ENCODE assay signal across 8 cellular contexts in the genomic region with DNA sequence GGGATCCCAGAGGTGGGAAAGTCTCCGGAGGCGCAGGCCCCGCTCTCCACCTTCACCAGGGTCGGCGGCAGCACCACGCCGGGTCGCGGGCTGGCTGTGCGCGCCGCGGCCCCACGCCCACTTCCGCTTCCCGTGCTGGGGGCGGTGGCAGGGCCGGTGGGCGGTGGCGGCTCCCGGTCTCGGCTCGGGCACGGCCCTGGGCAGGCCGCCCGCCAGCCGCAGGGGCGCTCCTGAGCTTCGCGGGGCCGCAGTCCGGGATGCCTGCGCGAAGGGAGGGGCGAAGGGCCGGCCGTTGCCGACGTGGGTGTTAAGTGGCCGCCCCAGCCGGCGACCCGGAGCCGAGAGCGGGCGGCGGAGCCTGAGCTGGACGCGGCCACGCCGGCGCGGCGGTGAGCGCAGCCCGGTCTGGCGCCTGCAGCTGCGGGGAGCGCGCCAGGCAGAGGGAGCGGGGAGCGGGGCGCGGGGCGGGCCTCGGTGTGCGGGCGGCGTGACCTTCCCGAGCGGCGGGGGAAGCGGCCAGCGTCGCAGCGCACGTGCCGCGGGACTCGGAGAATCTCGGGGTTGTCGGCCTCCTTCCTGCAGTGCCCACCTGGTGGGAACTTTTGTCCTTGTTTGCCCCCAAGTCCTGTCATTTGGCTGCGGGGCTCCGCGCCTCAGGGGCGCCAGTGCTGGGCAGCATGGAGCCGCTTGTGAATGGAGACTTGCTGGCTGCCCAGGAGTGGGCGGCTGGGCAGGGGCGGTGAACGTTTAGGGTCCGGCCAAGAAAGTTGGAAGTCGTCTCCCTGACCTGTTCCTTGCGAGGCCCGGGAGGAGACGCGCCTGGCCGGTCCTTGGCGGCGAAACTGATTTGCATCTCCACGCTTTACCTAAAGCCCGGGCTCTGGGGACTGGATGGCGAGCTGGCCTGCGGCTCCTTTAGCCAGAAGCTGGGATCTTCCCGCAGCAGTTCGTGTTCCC. TPM values are rescaled to one million over a fixed set of nuclear protein-coding genes. Genes with fewer than 3 reads are reported as not detected.
DNase-seq lines count a peak whose midpoint lies in the region; ATAC-seq, FAIRE-seq and TF ChIP-seq lines count a peak whose summit lies in the region.

SLC25A15 (plus strand) TSS at position 337 of the 957 bp plus-strand sequence. CDS start 3,616 bp downstream, outside the sequence.

- no peak for TF ChIP-seq EP300 in A549 (IDR thresholded peaks at IDR 0.05)

- peak; percentile 38 for TF ChIP-seq CTCF in A549 (IDR thresholded peaks at IDR 0.05)
- no peak for TF ChIP-seq CTCF in kidney epithelial cell (IDR thresholded peaks at IDR 0.05; ENCODE audit: insufficient read depth, low read length, poor library complexity, severe bottlenecking)

- H3K27me3 ChIP-seq in kidney epithelial cell (ENCODE audit: control insufficient read depth, insufficient read depth, low read length) = no peaks in the 10 kb centered on the region

- DNase-seq in A549 (ENCODE audit: low read depth in 1 of 2, low spot score in 1 of 2) (peak; percentile 58 to 82), NCI-H2171 (lab: John Stamatoyannopoulos, UW) (peak; percentile 25), cerebellum (ENCODE audit: low spot score) (peak; percentile 44), kidney epithelial cell (ENCODE audit: low read depth) (peak; percentile 29)
- DNase-seq in stimulated activated CD4-positive, alpha-beta T cell treated with anti-CD3 and anti-CD28 coated beads, Interleukin-15, amount 100 ng/mL, for 24 hours = peak; percentile 85

- FAIRE-seq in A549 (lab: Jason Lieb, UNC) = no peak

- TF ChIP-seq RAD21 in A549 (conservative IDR thresholded peaks at IDR 0.05 in 1 of 2, IDR thresholded peaks at IDR 0.05 in 1 of 2) = peak; percentile 16 to 41; a peak in 3 of 5 replicates

- H3K9me3 ChIP-seq in A549 = no peaks in the 10 kb centered on the region

- H3K27ac ChIP-seq in A549 = peak within 1 kb of the TSS; percentile 85 to 100

- H3K36me3 ChIP-seq in kidney epithelial cell (ENCODE audit: control insufficient read depth, insufficient read depth, low read length) = no peaks in the 10 kb centered on the region

- WGBS in A549 (ENCODE audit: missing lambda C conversion rate) = 7% methylated on average over 7 of the region's 105 CpGs

- ATAC-seq in A549 = peak; percentile 97 to 98
- peak; percentile 90 for ATAC-seq in GM18505 (IDR thresholded peaks at IDR 0.05; ENCODE audit: unreplicated experiment)
- peak; percentile 44 for ATAC-seq in HG02938 (IDR thresholded peaks at IDR 0.05; ENCODE audit: unreplicated experiment)
- peak; percentile 89 for ATAC-seq in activated CD4-positive, CD25-positive, alpha-beta regulatory T cell treated with anti-CD3 and anti-CD28 coated beads, Interleukin-2, amount 50 U/mL, for 24 hours

- H3K4me3 ChIP-seq in A549 (peak within 1 kb of the TSS; percentile 65), kidney epithelial cell (ENCODE audit: low read depth, low read length) (peak within 1 kb of the TSS; percentile 67)

- H3K4me1 ChIP-seq in A549 = peaks cover 13% of the 10 kb centered on the region; the same call in 2 of the 3 replicates

- POLR2A ChIA-PET in A549 (lab: Yijun Ruan, JAX) = interaction anchor here (0.5 to 1.5 kb wide), 6 partner anchors 132 to 868 kb away, joined by 3 to 14 read pairs (median 5); partner anchors contain the start of genes ELF1 and WBP4

- CTCF ChIA-PET in A549 (lab: Yijun Ruan, JAX) = interaction anchor here (0.6 to 4.3 kb wide), 5 partner anchors 11 to 1081 kb away, joined by 3 to 41 read pairs (median 4); no protein-coding TSS in a partner anchor

- peak within 1 kb of the TSS; percentile 97 for H3K4me2 ChIP-seq in A549

- TF ChIP-seq POLR2A in A549 (IDR thresholded peaks at IDR 0.05; ENCODE audit: low read length) (peak; percentile 60), GM18505 (IDR thresholded peaks at IDR 0.05; ENCODE audit: borderline replicate concordance, extremely low read depth, insufficient read depth, insufficient read length) (peak; percentile 68)

TF ChIP-seq in A549, 52 proteins besides CTCF, POLR2A, EP300 and RAD21:
- TF ChIP-seq KDM1A (IDR thresholded peaks at IDR 0.05; ENCODE audit: low read depth) (no peak), JUN (IDR thresholded peaks at IDR 0.05) (peak; percentile 46 to 71; a peak in 3 of 5 replicates), CEBPB (IDR thresholded peaks at IDR 0.05) (no peak), SMC3 (IDR thresholded peaks at IDR 0.05) (peak; percentile 24; the same call in 1 of the 3 replicates), FOSB (CRISPR knock-in tag; IDR thresholded peaks at IDR 0.05) (no peak), NFE2L2 (conservative IDR thresholded peaks at IDR 0.05; ENCODE audit: low read length) (no peak), HMGXB4 (CRISPR knock-in tag; IDR thresholded peaks at IDR 0.05; ENCODE audit: borderline replicate concordance) (no peak), MAX (IDR thresholded peaks at IDR 0.05) (peak; percentile 78), BCL3 (IDR thresholded peaks at IDR 0.05) (peak; percentile 80; the same call in 2 of the 3 replicates)
- TF ChIP-seq, protein P1, sequence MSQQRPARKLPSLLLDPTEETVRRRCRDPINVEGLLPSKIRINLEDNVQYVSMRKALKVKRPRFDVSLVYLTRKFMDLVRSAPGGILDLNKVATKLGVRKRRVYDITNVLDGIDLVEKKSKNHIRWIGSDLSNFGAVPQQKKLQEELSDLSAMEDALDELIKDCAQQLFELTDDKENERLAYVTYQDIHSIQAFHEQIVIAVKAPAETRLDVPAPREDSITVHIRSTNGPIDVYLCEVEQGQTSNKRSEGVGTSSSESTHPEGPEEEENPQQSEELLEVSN (IDR thresholded peaks at IDR 0.05; ENCODE audit: borderline replicate concordance, low read depth) = 0 out of 2 replicates have a peak, but pooled peaks have one; percentile 19

RNA-seq across cellular contexts. Expression of gene SLC25A15, which starts in this region (rescaled TPM):
- polyA plus RNA-seq in A549 (2011; rRNA removed) (17.8 and 23.3 TPM in 2 replicates), A549 (2017; fragmentation: RNase III; extraction: RNeasy Plus Mini Kit Qiagen cat#74134 plus additional on column Dnase treatment) (14.0 to 17.2 TPM (median 14.1 TPM) in 3 replicates)
- polyA plus RNA-seq in A549 (2012; cell fraction: cytosol; rRNA removed) = 12.6 and 15.6 TPM in 2 replicates
- 8.6 and 9.3 TPM in 2 replicates for polyA plus RNA-seq in A549 (2012; cell fraction: nucleus; rRNA removed)
- 35.4 and 46.5 TPM in 2 replicates for polyA minus RNA-seq in A549 (2011; rRNA and poly(A)+ RNA removed)
- total RNA-seq in cerebellum (16.3 TPM), kidney epithelial cell (27.5 and 33.4 TPM in 2 replicates)

Comparison
In these comparisons a context has a peak if more than half of its experiments do, and no peak if none do; other contexts are left out.
1. Peak in every context shown above with its lines: DNase-seq, ATAC-seq, H3K4me3 ChIP-seq and H3K27ac ChIP-seq.
2. ATAC-seq: peak in every context shown above with its lines; median percentile 98 in A549; 90 in GM18505; 89 in activated CD4-positive, CD25-positive, alpha-beta regulatory T cell treated with anti-CD3 and anti-CD28 coated beads, Interleukin-2, amount 50 U/mL, for 24 hours; 44 in HG02938.
3. DNase-seq: peak in every context shown above with its lines; median percentile 85 in stimulated activated CD4-positive, alpha-beta T cell treated with anti-CD3 and anti-CD28 coated beads, Interleukin-15, amount 100 ng/mL, for 24 hours; 70 in A549; 44 in cerebellum; 29 in kidney epithelial cell; 25 in NCI-H2171.